In genomic region chr16:10514369-10515055, GRCh38 we compare ENCODE assay signal across 7 cellular contexts.
DNase-seq lines count a peak whose midpoint lies in the region; ATAC-seq and TF ChIP-seq lines count a peak whose summit lies in the region.

No MANE protein-coding gene starts in this region.

- H3K4me1 ChIP-seq in MM.1S (ENCODE audit: low read length) (peaks cover 7% of the 10 kb centered on the region), mammary epithelial cell (ENCODE audit: insufficient read depth, low read length) (no peaks in the 10 kb centered on the region)

- CTCF ChIA-PET in mammary epithelial cell (lab: Charles Lee; ENCODE audit: low non-redundant PET): interaction anchor here (0.6 to 0.7 kb wide), 7 partner anchors 10 to 1126 kb away, joined by 3 to 5 read pairs (median 4); no protein-coding TSS in a partner anchor

- dilution Hi-C loops in mammary epithelial cell (cut with HindIII; ENCODE audit: low sequenced_read_pairs): no loop called here

- H3K9me3 ChIP-seq in MM.1S (replicated peaks; ENCODE audit: insufficient read depth, low read length): no peaks in the 10 kb centered on the region
- H3K9me3 ChIP-seq in mammary epithelial cell (replicated peaks; ENCODE audit: insufficient read depth, low read length): no peaks in the 10 kb centered on the region

- H3K9ac ChIP-seq in MM.1S (ENCODE audit: low read length) (no peak overlapping the region), mammary epithelial cell (ENCODE audit: insufficient read depth, low read length) (no peak overlapping the region)

- H3K79me2 ChIP-seq in MM.1S (ENCODE audit: low read length) (no peaks in the 10 kb centered on the region), mammary epithelial cell (ENCODE audit: insufficient read depth, low read length) (no peaks in the 10 kb centered on the region)

- H3K36me3 ChIP-seq in MM.1S (replicated peaks; ENCODE audit: insufficient read depth, low read length): no peaks in the 10 kb centered on the region
- no peaks in the 10 kb centered on the region for H3K36me3 ChIP-seq in mammary epithelial cell (ENCODE audit: insufficient read depth, low read length)

- intact Hi-C loops in mammary epithelial cell (cut with micrococcal nuclease): loop anchor here (1.0 kb wide), 2 partner anchors 223 to 404 kb away; no protein-coding TSS in a partner anchor

- H3K4me3 ChIP-seq in MM.1S (ENCODE audit: low read length) (no peak overlapping the region), mammary epithelial cell (replicated peaks in 1 of 3; ENCODE audit: insufficient read depth in 1 of 3, low read depth in 2 of 3, low read length in 3 of 3) (no peak overlapping the region)

- peak overlapping the region; percentile 40 for H3K4me2 ChIP-seq in MM.1S (ENCODE audit: low read depth, low read length)
- no peak overlapping the region for H3K4me2 ChIP-seq in mammary epithelial cell (ENCODE audit: insufficient read depth, low read depth, low read length)

- DNase-seq in GM04503 (ENCODE audit: low read depth) (peak; percentile 27), MM.1S (peak; percentile 75), SW480 (ENCODE audit: low spot score) (peak; percentile 49), mammary epithelial cell (peak; percentile 52), kidney glomerular epithelial cell (lab: John Stamatoyannopoulos, UW) (peak; percentile 47)
- DNase-seq in stimulated activated CD4-positive, alpha-beta T cell treated with anti-CD3 and anti-CD28 coated beads, Interleukin-4, amount 100 ng/mL, for 24 hours: peak; percentile 49

- 31% methylated on average over 6 of the region's 6 CpGs for WGBS in mammary epithelial cell (ENCODE audit: low coverage, missing lambda C conversion rate)

- BruUV-seq in mammary epithelial cell (replicated peaks; lab: Mats Ljungman, UMichigan): no TSS peak

- in situ Hi-C loops in mammary epithelial cell (cut with MboI; ENCODE audit: low sequenced_read_pairs in 2 of 2): loop anchor here (5.0 to 25.0 kb wide), 4 partner anchors 218 to 1352 kb away; partner anchors contain the start of gene NUBP1 (in 1 of the 2)

- TF ChIP-seq CTCF in MM.1S (IDR thresholded peaks at IDR 0.05; ENCODE audit: low read length) (peak; percentile 71), mammary epithelial cell (conservative IDR thresholded peaks at IDR 0.05 in 1 of 2, IDR thresholded peaks at IDR 0.05 in 1 of 2; ENCODE audit: extremely low read depth in 1 of 2, insufficient read depth in 1 of 2, low read depth in 1 of 2, low read length in 2 of 2) (peak; percentile 50 to 62)

- H3K27ac ChIP-seq in MM.1S (ENCODE audit: low read length): peak overlapping the region; percentile 0; the same call in 1 of the 2 replicates
- no peak overlapping the region for H3K27ac ChIP-seq in mammary epithelial cell (ENCODE audit: insufficient read depth, low read depth, low read length)

- no peak for ATAC-seq in GM21825 (IDR thresholded peaks at IDR 0.05; ENCODE audit: unreplicated experiment)

- H2AFZ ChIP-seq in MM.1S (ENCODE audit: low read length) (peak overlapping the region; percentile 15; the same call in 1 of the 2 replicates), mammary epithelial cell (ENCODE audit: low read depth, low read length) (no peak overlapping the region)

- H3K9me2 ChIP-seq in MM.1S (replicated peaks; ENCODE audit: insufficient read depth, low read length): no peaks in the 10 kb centered on the region

- H4K20me1 ChIP-seq in MM.1S (ENCODE audit: insufficient read depth, low read length) (no peaks in the 10 kb centered on the region), mammary epithelial cell (ENCODE audit: insufficient read depth, low read length) (no peaks in the 10 kb centered on the region)

- H3K27me3 ChIP-seq in MM.1S (replicated peaks; ENCODE audit: insufficient read depth, low read length) (no peaks in the 10 kb centered on the region), mammary epithelial cell (ENCODE audit: insufficient read depth, low read length) (no peaks in the 10 kb centered on the region)

- H3F3A ChIP-seq in MM.1S (ENCODE audit: insufficient read depth, low read length): 0 out of 2 replicates have a peak, but pooled peaks cover 10% of the 10 kb centered on the region
